In the genomic region with DNA sequence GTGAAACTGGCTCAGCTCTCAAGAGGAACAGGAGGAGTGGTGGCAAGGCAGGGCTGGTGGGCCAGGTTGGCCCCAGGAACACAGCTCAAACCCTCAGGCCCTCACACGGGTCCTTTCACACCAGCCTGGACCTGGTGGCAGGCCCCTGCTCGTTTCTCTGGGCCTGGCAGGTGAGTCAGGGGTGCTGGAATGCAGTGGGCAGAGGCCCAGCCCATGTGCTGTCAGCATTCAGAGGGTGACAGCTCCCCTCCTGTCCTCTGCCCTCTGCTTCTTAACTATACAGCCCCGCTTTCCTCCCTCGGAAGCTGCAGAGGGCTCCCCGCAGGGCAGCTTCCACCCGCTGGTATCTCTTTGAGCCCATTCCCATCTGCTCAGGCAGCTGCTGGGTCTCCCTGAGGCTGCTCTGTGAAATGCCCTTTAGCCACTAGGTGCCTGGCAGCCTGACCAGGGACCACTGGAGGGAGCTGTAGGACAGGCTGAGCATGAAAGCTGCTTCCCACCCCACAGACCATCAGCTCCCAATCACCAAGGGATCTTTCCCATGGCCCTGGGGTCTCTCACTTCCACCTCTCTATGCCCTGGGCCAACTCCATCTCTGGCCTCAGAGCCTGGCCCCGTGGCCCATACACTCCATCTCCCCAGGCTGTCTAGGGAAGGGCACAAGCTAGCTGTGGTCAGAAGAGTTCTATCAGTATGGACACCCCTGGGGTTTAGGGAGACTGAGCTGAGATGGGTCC, we compare ENCODE assay signal across 1 cellular context.
TF ChIP-seq lines count a peak whose summit lies in the region.

No MANE protein-coding gene starts in this region.

TF ChIP-seq in SK-N-SH treated with all-trans-retinoic acid at 6 μM for 48 hours, 23 proteins besides CTCF, POLR2A, EP300 and RAD21 (continued from another document):
- TF ChIP-seq, protein P1, sequence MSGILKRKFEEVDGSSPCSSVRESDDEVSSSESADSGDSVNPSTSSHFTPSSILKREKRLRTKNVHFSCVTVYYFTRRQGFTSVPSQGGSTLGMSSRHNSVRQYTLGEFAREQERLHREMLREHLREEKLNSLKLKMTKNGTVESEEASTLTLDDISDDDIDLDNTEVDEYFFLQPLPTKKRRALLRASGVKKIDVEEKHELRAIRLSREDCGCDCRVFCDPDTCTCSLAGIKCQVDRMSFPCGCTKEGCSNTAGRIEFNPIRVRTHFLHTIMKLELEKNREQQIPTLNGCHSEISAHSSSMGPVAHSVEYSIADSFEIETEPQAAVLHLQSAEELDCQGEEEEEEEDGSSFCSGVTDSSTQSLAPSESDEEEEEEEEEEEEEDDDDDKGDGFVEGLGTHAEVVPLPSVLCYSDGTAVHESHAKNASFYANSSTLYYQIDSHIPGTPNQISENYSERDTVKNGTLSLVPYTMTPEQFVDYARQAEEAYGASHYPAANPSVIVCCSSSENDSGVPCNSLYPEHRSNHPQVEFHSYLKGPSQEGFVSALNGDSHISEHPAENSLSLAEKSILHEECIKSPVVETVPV (CRISPR knock-in tag; IDR thresholded peaks at IDR 0.05): no peak
- TF ChIP-seq ESRRG (CRISPR knock-in tag; IDR thresholded peaks at IDR 0.05) (no peak), POU6F1 (CRISPR knock-in tag; IDR thresholded peaks at IDR 0.05; ENCODE audit: borderline replicate concordance, low read depth) (no peak), ZFP3 (CRISPR knock-in tag; IDR thresholded peaks at IDR 0.05) (no peak)
TF ChIP-seq in SK-N-SH treated with all-trans-retinoic acid at 6 μM for 48 hours: peak in this region for 0.
